1 cellular context compared by ENCODE assay signal in genomic region chr14:104425763-104426691, GRCh38.
TF ChIP-seq lines count a peak whose summit lies in the region.

No MANE protein-coding gene starts in this region.

TF ChIP-seq in WTC11, 78 proteins besides CTCF, POLR2A, EP300 and RAD21 (continued from another document):
- TF ChIP-seq PREB (CRISPR knock-in tag; IDR thresholded peaks at IDR 0.05; ENCODE audit: borderline replicate concordance): no peak
